In the genomic region with DNA sequence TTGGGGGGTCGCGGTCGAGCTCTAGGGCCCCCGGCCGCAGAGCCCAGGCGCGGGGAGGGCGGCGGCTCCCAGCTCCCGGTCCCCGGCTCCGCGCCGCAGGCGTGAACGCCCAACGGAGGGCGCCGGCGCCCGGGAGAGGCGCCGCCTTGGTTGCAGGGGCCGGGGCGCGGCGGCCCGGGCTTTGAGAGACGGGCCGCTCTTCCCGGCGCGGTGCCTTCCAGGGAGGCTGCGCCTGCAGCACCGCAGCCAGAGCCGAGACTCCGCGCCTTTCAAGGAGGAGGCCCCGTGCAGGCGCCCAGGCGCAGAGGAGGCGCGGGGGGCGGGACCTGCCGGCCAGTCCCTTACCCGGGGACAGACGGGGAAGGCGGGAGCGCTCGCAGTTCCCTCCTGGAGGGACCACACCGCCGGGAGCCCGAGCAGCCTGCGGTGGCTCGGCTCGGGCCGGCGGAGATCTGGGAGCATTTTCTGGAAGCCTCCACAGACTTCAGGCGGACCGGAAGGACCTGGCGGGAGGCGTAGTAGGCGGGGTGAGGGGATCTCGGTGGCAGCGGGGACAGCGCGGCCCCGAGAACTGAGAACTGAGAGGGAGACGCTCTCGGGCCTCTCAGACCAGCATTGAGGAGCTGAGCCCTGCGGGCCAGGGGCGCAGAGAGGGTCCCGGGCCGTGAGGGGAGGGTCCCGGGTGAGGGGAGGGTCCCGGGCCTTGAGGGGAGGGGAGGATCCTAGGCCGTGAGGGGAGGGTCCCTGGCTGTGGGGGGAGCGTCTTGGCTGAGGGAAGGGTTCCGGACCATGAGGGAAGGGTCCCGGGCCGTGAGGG, we compare ENCODE assay signal across 8 cellular contexts. TPM values are rescaled to one million over a fixed set of nuclear protein-coding genes. Genes with fewer than 3 reads are reported as not detected.
A peak's percentile ranks its signal among the peaks of the same experiment; 100 is the strongest.
DNase-seq lines count a peak whose midpoint lies in the region; ATAC-seq and TF ChIP-seq lines count a peak whose summit lies in the region.

No MANE protein-coding gene starts in this region.

- peaks cover 5% of the 10 kb centered on the region for H3K4me1 ChIP-seq in fibroblast of lung (ENCODE audit: control insufficient read depth, extremely low read depth, insufficient read depth, low read length)
- no peaks in the 10 kb centered on the region for H3K4me1 ChIP-seq in urinary bladder (ENCODE audit: insufficient read depth)

- H3K36me3 ChIP-seq in fibroblast of lung (ENCODE audit: control insufficient read depth, insufficient read depth, low read length) (no peaks in the 10 kb centered on the region), urinary bladder (ENCODE audit: insufficient read depth) (no peaks in the 10 kb centered on the region)

- peak overlapping the region; percentile 35 for H2AFZ ChIP-seq in fibroblast of lung (ENCODE audit: low read length)

- POLR2A ChIA-PET in activated CD8-positive, alpha-beta T cell treated with anti-CD3 and anti-CD28 coated beads, Interleukin-2, amount 10 ng/mL, durations not matched to agents 7 days and 5 days (lab: Charles Lee): interaction anchor here (0.6 to 0.7 kb wide), 2 partner anchors 10 to 266 kb away, joined by 3 read pairs; a partner anchor contains a TSS

- H3K4me2 ChIP-seq in fibroblast of lung (ENCODE audit: extremely low read depth, insufficient read depth, low read length): peak overlapping the region; percentile 88

- H4K20me1 ChIP-seq in fibroblast of lung (ENCODE audit: control insufficient read depth, extremely low read depth, insufficient read depth, low read length): no peaks in the 10 kb centered on the region

- H3K27me3 ChIP-seq in fibroblast of lung (ENCODE audit: control insufficient read depth, insufficient read depth, low read length): peaks cover 8% of the 10 kb centered on the region

- no peaks in the 10 kb centered on the region for H3K79me2 ChIP-seq in fibroblast of lung (ENCODE audit: control insufficient read depth, insufficient read depth, low read length)

- WGBS in urinary bladder: 1% methylated on average over 81 of the region's 81 CpGs

- peaks cover 7% of the 10 kb centered on the region for H3K4me1 Mint-ChIP-seq in activated CD8-positive, alpha-beta T cell treated with anti-CD3 and anti-CD28 coated beads, Interleukin-2, amount 10 ng/mL, durations not matched to agents 7 days and 5 days (ENCODE audit: low read depth)
- peaks cover 7% of the 10 kb centered on the region in 2 donors for H3K4me1 Mint-ChIP-seq in natural killer cell

- H3K36me3 Mint-ChIP-seq in activated CD8-positive, alpha-beta T cell treated with anti-CD3 and anti-CD28 coated beads, Interleukin-2, amount 10 ng/mL, durations not matched to agents 7 days and 5 days (ENCODE audit: low read depth): no peaks in the 10 kb centered on the region
- H3K36me3 Mint-ChIP-seq in natural killer cell: no peaks in the 10 kb centered on the region

- no peak overlapping the region for H3K9ac ChIP-seq in fibroblast of lung (ENCODE audit: insufficient read depth, low read length)

- TF ChIP-seq CTCF in fibroblast of lung (conservative IDR thresholded peaks at IDR 0.05 in 1 of 2, IDR thresholded peaks at IDR 0.05 in 1 of 2; ENCODE audit: low read depth in 1 of 2, low read length in 2 of 2): no peak
- TF ChIP-seq CTCF in natural killer cell (IDR thresholded peaks at IDR 0.05): no peak

- no peaks in the 10 kb centered on the region for H3K9me3 ChIP-seq in fibroblast of lung (ENCODE audit: control insufficient read depth, insufficient read depth, low read depth, low read length)

- no peak overlapping the region for H3K27ac Mint-ChIP-seq in activated CD8-positive, alpha-beta T cell treated with anti-CD3 and anti-CD28 coated beads, Interleukin-2, amount 10 ng/mL, durations not matched to agents 7 days and 5 days
- no peak overlapping the region for H3K27ac Mint-ChIP-seq in natural killer cell

- H3K4me3 Mint-ChIP-seq in activated CD8-positive, alpha-beta T cell treated with anti-CD3 and anti-CD28 coated beads, Interleukin-2, amount 10 ng/mL, durations not matched to agents 7 days and 5 days: peak overlapping the region; percentile 67
- peak overlapping the region; percentile 58 for H3K4me3 Mint-ChIP-seq in natural killer cell

- H3K4me3 ChIP-seq in fibroblast of lung (replicated peaks in 1 of 4; ENCODE audit: control extremely low read depth in 1 of 4, insufficient read depth in 1 of 4, low read depth in 3 of 4, low read length in 4 of 4) (peak overlapping the region; percentile 37 to 60 (median 55)), urinary bladder (ENCODE audit: low read depth, low read length) (peak overlapping the region; percentile 44)

- peak; percentile 46 for DNase-seq in EH (ENCODE audit: low read depth)
- DNase-seq in LoVo (ENCODE audit: low spot score): peak; percentile 44
- peak; percentile 33 for DNase-seq in activated CD8-positive, alpha-beta T cell treated with anti-CD3 and anti-CD28 coated beads, Interleukin-2, amount 10 ng/mL, durations not matched to agents 7 days and 5 days
- peak; percentile 11 to 23 for DNase-seq in fibroblast of lung (ENCODE audit: low read depth in 2 of 2)
- no peak for DNase-seq in natural killer cell

- peaks cover 27% of the 10 kb centered on the region for H3K27me3 Mint-ChIP-seq in activated CD8-positive, alpha-beta T cell treated with anti-CD3 and anti-CD28 coated beads, Interleukin-2, amount 10 ng/mL, durations not matched to agents 7 days and 5 days (ENCODE audit: low read depth)
- H3K27me3 Mint-ChIP-seq in natural killer cell (ENCODE audit: low read depth in 2 of 2): peaks cover 28 to 30% of the 10 kb centered on the region in 2 donors

- ATAC-seq in GM21529 (IDR thresholded peaks at IDR 0.05; ENCODE audit: unreplicated experiment): peak; percentile 26
- peak; percentile 61 for ATAC-seq in activated CD8-positive, alpha-beta T cell treated with anti-CD3 and anti-CD28 coated beads, Interleukin-2, amount 10 ng/mL, durations not matched to agents 7 days and 5 days
- peak in 1 of 3 donors; percentile 28 for ATAC-seq in natural killer cell
- ATAC-seq in GM18520 (IDR thresholded peaks at IDR 0.05; ENCODE audit: unreplicated experiment): no peak

- CTCF ChIA-PET in activated CD8-positive, alpha-beta T cell treated with anti-CD3 and anti-CD28 coated beads, Interleukin-2, amount 10 ng/mL, durations not matched to agents 7 days and 5 days (lab: Charles Lee): interaction anchor here (0.6 to 1.8 kb wide), 21 partner anchors 8 to 619 kb away, joined by 3 to 19 read pairs (median 3); a partner anchor contains a TSS

- H3K27ac ChIP-seq in fibroblast of lung (ENCODE audit: insufficient read depth, low read length) (no peak overlapping the region), urinary bladder (ENCODE audit: low read depth) (no peak overlapping the region)

- no peaks in the 10 kb centered on the region for H3K9me3 Mint-ChIP-seq in activated CD8-positive, alpha-beta T cell treated with anti-CD3 and anti-CD28 coated beads, Interleukin-2, amount 10 ng/mL, durations not matched to agents 7 days and 5 days (ENCODE audit: insufficient read depth)
- no peaks in the 10 kb centered on the region for H3K9me3 Mint-ChIP-seq in natural killer cell

- intact Hi-C loops in natural killer cell (cut with micrococcal nuclease): loop anchor here (5.0 to 10.0 kb wide), 2 partner anchors 281 to 619 kb away; no protein-coding TSS in a partner anchor

RNA-seq across cellular contexts. Expression of a gene that starts 25.5 kb away (rescaled TPM):
- total RNA-seq in activated CD8-positive, alpha-beta T cell treated with anti-CD3 and anti-CD28 coated beads, Interleukin-2, amount 10 ng/mL, durations not matched to agents 7 days and 5 days: 1 to 10 TPM in 1 of 2 experiments, under 1 TPM in 1; 0.76 to 1.0 TPM
- 1.0 and 3.3 TPM in 2 replicates for total RNA-seq in fibroblast of lung
- polyA plus RNA-seq in fibroblast of lung: 0.06 and 0.18 TPM in 2 replicates
- 0.14 and 0.16 TPM in 2 replicates for polyA plus RNA-seq in fibroblast of lung (2012)
- not detected in 2 replicates for polyA minus RNA-seq in fibroblast of lung (ENCODE audit: low replicate concordance)
- 1 to 10 TPM; 1.7 to 3.0 (median 3.0) TPM for total RNA-seq in natural killer cell
- 15.3 TPM for total RNA-seq in urinary bladder
- polyA plus RNA-seq in urinary bladder: 31.7 TPM
